In genomic region chr19:31139871-31140505, GRCh38 we compare ENCODE assay signal across 19 cellular contexts.
DNase-seq lines count a peak whose midpoint lies in the region; ATAC-seq and TF ChIP-seq lines count a peak whose summit lies in the region.
"Had no signal": no experiment of that assay in that cellular context is flagged by ENCODE, and none has a peak within 500 bp of the region (broad histone marks: within the 10 kb centered on the region; RNA-seq: fewer than 3 reads in every experiment).

No MANE protein-coding gene starts in this region.

- peaks cover 8% of the 10 kb centered on the region for H3K9me3 Mint-ChIP-seq in chondrocyte (ENCODE audit: low read depth)
- H3K9me3 Mint-ChIP-seq in activated CD8-positive, alpha-beta T cell treated with anti-CD3 and anti-CD28 coated beads, Interleukin-2, amount 10 ng/mL, durations not matched to agents 7 days and 5 days (ENCODE audit: insufficient read depth), result no peaks in the 10 kb centered on the region

- no peak for TF ChIP-seq CTCF in AG04449 (IDR thresholded peaks at IDR 0.05; ENCODE audit: insufficient read depth, low read length, missing control alignments)
- TF ChIP-seq CTCF in chondrocyte (IDR thresholded peaks at IDR 0.05), result no peak

- no peak overlapping the region for H3K4me3 ChIP-seq in AG04449 (ENCODE audit: low read depth, low read length)
- H3K4me3 ChIP-seq: BLaER1, HAP-1, hepatocyte, lower lobe of right lung, ovary, upper lobe of right lung had no signal

- peak overlapping the region; percentile 96 for H3K27ac Mint-ChIP-seq in chondrocyte (ENCODE audit: unreplicated experiment)
- H3K27ac Mint-ChIP-seq in activated CD8-positive, alpha-beta T cell treated with anti-CD3 and anti-CD28 coated beads, Interleukin-2, amount 10 ng/mL, durations not matched to agents 7 days and 5 days, result no peak overlapping the region

- no peaks in the 10 kb centered on the region for H3K36me3 Mint-ChIP-seq in chondrocyte (ENCODE audit: low read depth)
- no peaks in the 10 kb centered on the region for H3K36me3 Mint-ChIP-seq in activated CD8-positive, alpha-beta T cell treated with anti-CD3 and anti-CD28 coated beads, Interleukin-2, amount 10 ng/mL, durations not matched to agents 7 days and 5 days (ENCODE audit: low read depth)

- no peaks in the 10 kb centered on the region for H3K27me3 Mint-ChIP-seq in chondrocyte (ENCODE audit: low read depth)
- H3K27me3 Mint-ChIP-seq in activated CD8-positive, alpha-beta T cell treated with anti-CD3 and anti-CD28 coated beads, Interleukin-2, amount 10 ng/mL, durations not matched to agents 7 days and 5 days (ENCODE audit: low read depth), result peaks cover 2% of the 10 kb centered on the region

- no peak for ATAC-seq in HG03139 (IDR thresholded peaks at IDR 0.05; ENCODE audit: unreplicated experiment)
- no peak for ATAC-seq in activated CD8-positive, alpha-beta T cell treated with anti-CD3 and anti-CD28 coated beads, Interleukin-2, amount 10 ng/mL, durations not matched to agents 7 days and 5 days
- ATAC-seq: lower lobe of right lung, upper lobe of right lung had no signal

- peaks cover 49% of the 10 kb centered on the region for H3K4me1 Mint-ChIP-seq in chondrocyte (ENCODE audit: low read depth)
- H3K4me1 Mint-ChIP-seq in activated CD8-positive, alpha-beta T cell treated with anti-CD3 and anti-CD28 coated beads, Interleukin-2, amount 10 ng/mL, durations not matched to agents 7 days and 5 days (ENCODE audit: low read depth), result no peaks in the 10 kb centered on the region

- DNase-seq in AG04449 (ENCODE audit: low read depth, low spot score) (peak; percentile 65), LHCN-M2 (ENCODE audit: low read depth) (peak; percentile 84), chondrocyte (ENCODE audit: low spot score) (no peak), myocyte (ENCODE audit: low read depth) (peak; percentile 65), islet precursor cell (no peak)
- no peak for DNase-seq in activated CD8-positive, alpha-beta T cell treated with anti-CD3 and anti-CD28 coated beads, Interleukin-2, amount 10 ng/mL, durations not matched to agents 7 days and 5 days
- DNase-seq in activated CD8-positive, alpha-beta memory T cell treated with anti-CD3 and anti-CD28 coated beads for 24 hours, result no peak
- DNase-seq: activated CD4-positive, CD25-positive, alpha-beta regulatory T cell; activated T-cell treated with anti-CD3 and anti-CD28 coated beads, Interleukin-2, amount 50 U/mL, for 48 hours; anterior cingulate cortex; effector CD8-positive, alpha-beta T cell; lower lobe of right lung; NCI-H1092; ovary; upper lobe of right lung had no signal

- CTCF ChIA-PET in AG04449 (lab: Yijun Ruan, JAX), result interaction anchor here (0.5 to 1.5 kb wide), 8 partner anchors 8 to 86 kb away, joined by 3 to 5 read pairs (median 4); no protein-coding TSS in a partner anchor
- CTCF ChIA-PET in activated CD8-positive, alpha-beta T cell treated with anti-CD3 and anti-CD28 coated beads, Interleukin-2, amount 10 ng/mL, durations not matched to agents 7 days and 5 days (lab: Charles Lee), result interaction anchor here (0.6 kb wide), 1 partner anchor 473 kb away, joined by 3 read pairs; no protein-coding TSS in a partner anchor

- POLR2A ChIA-PET in AG04449 (lab: Yijun Ruan, JAX), result interaction anchor here (0.6 to 1.4 kb wide), 5 partner anchors 9 to 210 kb away, joined by 3 to 8 read pairs (median 4); no protein-coding TSS in a partner anchor
- POLR2A ChIA-PET in activated CD8-positive, alpha-beta T cell treated with anti-CD3 and anti-CD28 coated beads, Interleukin-2, amount 10 ng/mL, durations not matched to agents 7 days and 5 days (lab: Charles Lee), result no interaction called here

- H3K4me3 Mint-ChIP-seq in chondrocyte (ENCODE audit: unreplicated experiment), result peak overlapping the region; percentile 11
- H3K4me3 Mint-ChIP-seq in activated CD8-positive, alpha-beta T cell treated with anti-CD3 and anti-CD28 coated beads, Interleukin-2, amount 10 ng/mL, durations not matched to agents 7 days and 5 days, result no peak overlapping the region

Comparison
In these comparisons a context has a peak if more than half of its experiments do, and no peak if none do; other contexts are left out.
1. DNase-seq: peak in AG04449 (single experiment), LHCN-M2 (single experiment) and myocyte (single experiment); none in chondrocyte (single experiment), activated CD8-positive, alpha-beta T cell treated with anti-CD3 and anti-CD28 coated beads, Interleukin-2, amount 10 ng/mL, durations not matched to agents 7 days and 5 days (single experiment), activated CD8-positive, alpha-beta memory T cell treated with anti-CD3 and anti-CD28 coated beads for 24 hours (single experiment) and islet precursor cell (single experiment).